23 cellular contexts compared by ENCODE assay signal in the genomic region with DNA sequence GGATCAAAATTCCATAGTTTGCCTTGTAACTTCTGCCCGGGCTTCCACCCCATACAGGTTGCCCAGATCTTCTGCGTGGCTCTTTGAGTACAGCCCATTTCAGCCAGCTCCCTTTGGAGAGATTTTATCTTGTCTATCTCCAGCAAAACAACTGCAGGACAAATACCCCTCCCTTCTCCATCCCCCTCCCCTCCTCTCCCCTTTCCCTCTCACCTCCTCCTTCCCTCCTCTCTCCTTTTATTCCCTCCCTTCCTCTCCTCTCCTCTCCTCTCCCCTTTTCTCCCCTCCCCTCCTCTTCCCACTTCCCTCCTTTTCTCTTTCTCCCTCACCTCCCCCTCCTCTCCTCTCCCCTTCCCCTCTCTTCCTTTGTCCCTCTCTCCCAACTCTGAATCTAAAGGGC. TPM values are rescaled to one million over a fixed set of nuclear protein-coding genes. Genes with fewer than 3 reads are reported as not detected.
"Had no signal": no experiment of that assay in that cellular context is flagged by ENCODE, and none has a peak within 500 bp of the region (broad histone marks: within the 10 kb centered on the region; RNA-seq: fewer than 3 reads in every experiment).

No MANE protein-coding gene starts in this region.

- H3K4me3 Mint-ChIP-seq: activated naive CD4-positive, alpha-beta T cell treated with anti-CD3 and anti-CD28 coated beads for 36 hours; activated T-cell treated with anti-CD3 and anti-CD28 coated beads, Interleukin-2, amount 50 U/mL, for 4 hours; naive B cell; neural crest cell; T-cell; T-helper 2 cell treated with Interferon-gamma antibody and Interleukin-4, amounts not matched to agents 5 μg/mL and 100 μg/mL, for 36 hours had no signal

- H3K27ac ChIP-seq: heart left ventricle, lower lobe of right lung, spleen, tibial artery, uterus, VCaP had no signal

- H3K27me3 ChIP-seq: heart left ventricle, tibial artery, uterus had no signal

- ATAC-seq: activated CD4-positive, CD25-positive, alpha-beta regulatory T cell treated with anti-CD3 and anti-CD28 coated beads, Interleukin-2, amount 50 U/mL, for 24 hours; activated T-cell treated with anti-CD3 and anti-CD28 coated beads, Interleukin-2, amount 50 U/mL, for 4 hours; heart left ventricle; left colon; lower lobe of right lung; stimulated activated naive CD8-positive, alpha-beta T cell treated with anti-CD3 and anti-CD28 coated beads, Interleukin-15, Interleukin-2, amounts not matched to agents 100 U/mL and 50 U/mL, for 24 hours; T-cell had no signal

- H3K9me3 Mint-ChIP-seq: activated naive CD4-positive, alpha-beta T cell treated with anti-CD3 and anti-CD28 coated beads for 36 hours; activated T-cell treated with anti-CD3 and anti-CD28 coated beads, Interleukin-2, amount 50 U/mL, for 4 hours; naive B cell; neural crest cell; T-cell; T-helper 2 cell treated with Interferon-gamma antibody and Interleukin-4, amounts not matched to agents 5 μg/mL and 100 μg/mL, for 36 hours had no signal

- DNase-seq: activated CD4-positive, alpha-beta T cell treated with anti-CD3 and anti-CD28 coated beads, Interleukin-2, amount 50 U/mL, for 1 hour; activated CD8-positive, alpha-beta memory T cell treated with anti-CD3 and anti-CD28 coated beads, Interleukin-2, amount 50 U/mL, for 4 hours; activated naive CD4-positive, alpha-beta T cell treated with anti-CD3 and anti-CD28 coated beads for 36 hours; activated T-cell treated with anti-CD3 and anti-CD28 coated beads, Interleukin-2, amount 50 U/mL, for 4 hours; heart left ventricle; left colon; lower lobe of right lung; naive B cell; retina; spleen; stimulated activated CD4-positive, alpha-beta T cell treated with anti-CD3 and anti-CD28 coated beads, Interleukin-4, amount 100 ng/mL, for 1 hour; stimulated activated naive CD8-positive, alpha-beta T cell treated with anti-CD3 and anti-CD28 coated beads, Interleukin-15, Interleukin-2, amounts not matched to agents 100 U/mL and 50 U/mL, for 24 hours; substantia nigra; T-cell; tibial artery; uterus had no signal

- H3K4me3 ChIP-seq: heart left ventricle, lower lobe of right lung, spleen, tibial artery, uterus had no signal

- H3K27ac Mint-ChIP-seq: activated naive CD4-positive, alpha-beta T cell treated with anti-CD3 and anti-CD28 coated beads for 36 hours; progenitor cell of endocrine pancreas; T-cell had no signal

- H3K36me3 Mint-ChIP-seq: T-cell had no signal

- H3K9me3 ChIP-seq: heart left ventricle, lower lobe of right lung, spleen, tibial artery, uterus had no signal

- H3K36me3 ChIP-seq: lower lobe of right lung, spleen, uterus had no signal

- FAIRE-seq: endometrium, keratinocyte had no signal

RNA-seq across cellular contexts. Expression of gene COL15A1, which starts 58.2 kb away (rescaled TPM):
- total RNA-seq: progenitor cell of endocrine pancreas had no signal
- polyA plus RNA-seq: keratinocyte had no signal
